Comparison of ENCODE assay signal across 14 cellular contexts in genomic region chr1:192877283-192877886, GRCh38.
DNase-seq lines count a peak whose midpoint lies in the region; ATAC-seq and TF ChIP-seq lines count a peak whose summit lies in the region.
"Had no signal": no experiment of that assay in that cellular context is flagged by ENCODE, and none has a peak within 500 bp of the region (broad histone marks: within the 10 kb centered on the region; RNA-seq: fewer than 3 reads in every experiment).

No MANE protein-coding gene starts in this region.

- TF ChIP-seq CTCF in left lung (IDR thresholded peaks at IDR 0.05) (no peak), nephron progenitor cell (IDR thresholded peaks at IDR 0.05) (no peak)

- H3K4me1 ChIP-seq in left lung, result peaks cover 0 to 51% of the 10 kb centered on the region in 2 donors

- ATAC-seq in GM21381 (IDR thresholded peaks at IDR 0.05; ENCODE audit: unreplicated experiment) (peak; percentile 70), left lung (peak; percentile 68), T-cell (replicated peaks in 1 of 4) (no peak)
- ATAC-seq: activated CD8-positive, alpha-beta memory T cell treated with anti-CD3 and anti-CD28 coated beads, Interleukin-2, amount 10 ng/mL, durations not matched to agents 7 days and 5 days had no signal

- no peaks in the 10 kb centered on the region for H3K27me3 ChIP-seq in left lung

- H3K4me3 ChIP-seq in left lung, result no peak overlapping the region

- intact Hi-C loops in left lung (cut with DNase I), result no loop called here

- H3K4me1 Mint-ChIP-seq in nephron progenitor cell (no peaks in the 10 kb centered on the region), T-cell (no peaks in the 10 kb centered on the region)
- no peaks in the 10 kb centered on the region for H3K4me1 Mint-ChIP-seq in activated naive CD4-positive, alpha-beta T cell treated with anti-CD3 and anti-CD28 coated beads, Interleukin-2, amount 10 ng/mL, durations not matched to agents 7 days and 5 days

- H3K36me3 Mint-ChIP-seq in nephron progenitor cell (ENCODE audit: low read depth) (no peaks in the 10 kb centered on the region), T-cell (no peaks in the 10 kb centered on the region)
- H3K36me3 Mint-ChIP-seq in activated naive CD4-positive, alpha-beta T cell treated with anti-CD3 and anti-CD28 coated beads, Interleukin-2, amount 10 ng/mL, durations not matched to agents 7 days and 5 days, result no peaks in the 10 kb centered on the region
- H3K36me3 Mint-ChIP-seq: activated CD8-positive, alpha-beta memory T cell treated with anti-CD3 and anti-CD28 coated beads, Interleukin-2, amount 10 ng/mL, durations not matched to agents 7 days and 5 days had no signal

- no peak overlapping the region for H3K27ac Mint-ChIP-seq in nephron progenitor cell
- H3K27ac Mint-ChIP-seq in activated naive CD4-positive, alpha-beta T cell treated with anti-CD3 and anti-CD28 coated beads, Interleukin-2, amount 10 ng/mL, durations not matched to agents 7 days and 5 days, result no peak overlapping the region
- no peak overlapping the region for H3K27ac Mint-ChIP-seq in T-cell
- H3K27ac Mint-ChIP-seq: activated CD8-positive, alpha-beta memory T cell treated with anti-CD3 and anti-CD28 coated beads, Interleukin-2, amount 10 ng/mL, durations not matched to agents 7 days and 5 days; endodermal cell had no signal

- no peaks in the 10 kb centered on the region for H3K36me3 ChIP-seq in left lung

- H3K27ac ChIP-seq in left lung, result peak overlapping the region in 1 of 2 donors; percentile 35

- H3K9me3 ChIP-seq in left lung, result no peaks in the 10 kb centered on the region

- H3K27me3 Mint-ChIP-seq in nephron progenitor cell (ENCODE audit: low read depth, poor library complexity) (no peaks in the 10 kb centered on the region), T-cell (peaks cover 6 to 10% of the 10 kb centered on the region in 2 donors)
- peaks cover 9% of the 10 kb centered on the region for H3K27me3 Mint-ChIP-seq in activated naive CD4-positive, alpha-beta T cell treated with anti-CD3 and anti-CD28 coated beads, Interleukin-2, amount 10 ng/mL, durations not matched to agents 7 days and 5 days

- H3K4me3 Mint-ChIP-seq in nephron progenitor cell (no peak overlapping the region), T-cell (no peak overlapping the region)
- no peak overlapping the region for H3K4me3 Mint-ChIP-seq in activated naive CD4-positive, alpha-beta T cell treated with anti-CD3 and anti-CD28 coated beads, Interleukin-2, amount 10 ng/mL, durations not matched to agents 7 days and 5 days
- H3K4me3 Mint-ChIP-seq: activated CD8-positive, alpha-beta memory T cell treated with anti-CD3 and anti-CD28 coated beads, Interleukin-2, amount 10 ng/mL, durations not matched to agents 7 days and 5 days; endodermal cell had no signal

- CTCF ChIA-PET in activated naive CD4-positive, alpha-beta T cell treated with anti-CD3 and anti-CD28 coated beads, Interleukin-2, amount 10 ng/mL, durations not matched to agents 7 days and 5 days (lab: Charles Lee), result no interaction called here
- CTCF ChIA-PET in T-cell (lab: Charles Lee), result no interaction called here

- POLR2A ChIA-PET in T-cell (lab: Charles Lee), result no interaction called here

- no peaks in the 10 kb centered on the region for H3K9me3 Mint-ChIP-seq in nephron progenitor cell
- peaks cover 2% of the 10 kb centered on the region for H3K9me3 Mint-ChIP-seq in activated naive CD4-positive, alpha-beta T cell treated with anti-CD3 and anti-CD28 coated beads, Interleukin-2, amount 10 ng/mL, durations not matched to agents 7 days and 5 days
- no peaks in the 10 kb centered on the region for H3K9me3 Mint-ChIP-seq in T-cell
- H3K9me3 Mint-ChIP-seq: endodermal cell had no signal

- DNase-seq in A172 (ENCODE audit: low spot score) (peak; percentile 22), NOMO-1 treated with dmso at 0.1 percent for 144 hours (lab: John Stamatoyannopoulos, UW; ENCODE audit: unreplicated experiment) (peak; percentile 59), left lung (no peak), nephron progenitor cell (no peak), DMS153 (lab: John Stamatoyannopoulos, UW) (no peak), T-cell (no peak)
- DNase-seq in activated naive CD4-positive, alpha-beta T cell treated with anti-CD3 and anti-CD28 coated beads, Interleukin-2, amount 10 ng/mL, durations not matched to agents 7 days and 5 days, result no peak
- DNase-seq: ACHN; activated CD8-positive, alpha-beta memory T cell treated with anti-CD3 and anti-CD28 coated beads, Interleukin-2, amount 10 ng/mL, durations not matched to agents 7 days and 5 days; DMS53; endodermal cell; NCI-H1930; T-helper 9 cell had no signal

Comparison
In these comparisons a context has a peak if more than half of its experiments do, and no peak if none do; other contexts are left out.
1. DNase-seq: peak in A172 (single experiment) and NOMO-1 treated with dmso at 0.1 percent for 144 hours (single experiment); none in left lung (0 of 2), nephron progenitor cell (single experiment), activated naive CD4-positive, alpha-beta T cell treated with anti-CD3 and anti-CD28 coated beads, Interleukin-2, amount 10 ng/mL, durations not matched to agents 7 days and 5 days (single experiment), DMS153 (single experiment) and T-cell (0 of 34).
2. ATAC-seq: peak in GM21381 (single experiment) and left lung (single experiment); none in T-cell (0 of 4).